14 cellular contexts compared by ENCODE assay signal in genomic region chr5:14806452-14806851, GRCh38.
DNase-seq lines count a peak whose midpoint lies in the region; ATAC-seq and TF ChIP-seq lines count a peak whose summit lies in the region.
"Had no signal": no experiment of that assay in that cellular context is flagged by ENCODE, and none has a peak within 500 bp of the region (broad histone marks: within the 10 kb centered on the region; RNA-seq: fewer than 3 reads in every experiment).

No MANE protein-coding gene starts in this region.

- ATAC-seq in SK-N-SH treated with all-trans-retinoic acid at 6 μM for 48 hours, result no peak
- no peak for ATAC-seq in omental fat pad (ENCODE audit: low FRiP score)
- no peak for ATAC-seq in GM18873 (IDR thresholded peaks at IDR 0.05; ENCODE audit: low FRiP score, unreplicated experiment)
- ATAC-seq: activated naive CD8-positive, alpha-beta T cell treated with anti-CD3 and anti-CD28 coated beads, Interleukin-2, amount 50 U/mL, for 24 hours had no signal

- no peaks in the 10 kb centered on the region for H3K36me3 ChIP-seq in SK-N-SH (replicated peaks in 1 of 2; ENCODE audit: control insufficient read depth in 1 of 2, insufficient read depth in 2 of 2, low read length in 1 of 2)

- H3K79me2 ChIP-seq in SK-N-SH (ENCODE audit: insufficient read depth), result peaks cover 15% of the 10 kb centered on the region; the same call in 1 of the 2 replicates

- POLR2A ChIA-PET in SK-N-SH (lab: Yijun Ruan, JAX), result no interaction called here

- H3K4me2 ChIP-seq in SK-N-SH, result peak overlapping the region; percentile 3; the same call in 1 of the 2 replicates

- no peak overlapping the region for H3K9ac ChIP-seq in SK-N-SH

- no peak overlapping the region for H2AFZ ChIP-seq in SK-N-SH (ENCODE audit: low read depth)

- CTCF ChIA-PET in SK-N-SH (lab: Yijun Ruan, JAX), result no interaction called here

- H3K4me1 ChIP-seq in SK-N-SH (ENCODE audit: control insufficient read depth in 1 of 2, insufficient read depth in 2 of 2, low read depth in 1 of 2, low read length in 1 of 2), result peaks cover 0 to 20% of the 10 kb centered on the region in 2 experiments; a peak in 3 of 4 replicates

- peaks cover 22% of the 10 kb centered on the region for H3F3A ChIP-seq in SK-N-SH (replicated peaks; ENCODE audit: insufficient read depth)

- DNase-seq in SK-N-SH, result no peak
- peak; percentile 45 for DNase-seq in epidermal melanocyte (ENCODE audit: insufficient read length, low spot score)
- peak; percentile 86 to 98 for DNase-seq in lung microvascular endothelial cell (ENCODE audit: low read depth in 2 of 2)
- DNase-seq in ureter (ENCODE audit: low spot score), result peak; percentile 62
- no peak for DNase-seq in omental fat pad (ENCODE audit: low spot score)
- no peak for DNase-seq in NCI-H1105 (lab: John Stamatoyannopoulos, UW)
- DNase-seq: ACHN; activated CD8-positive, alpha-beta memory T cell treated with anti-CD3 and anti-CD28 coated beads for 24 hours; activated naive CD8-positive, alpha-beta T cell treated with anti-CD3 and anti-CD28 coated beads, Interleukin-2, amount 50 U/mL, for 24 hours; KBM-7; NCI-H345; stimulated activated CD4-positive, alpha-beta T cell treated with anti-CD3 and anti-CD28 coated beads, Interleukin-2, amount 100 ng/mL, for 48 hours had no signal

- H3K4me3 ChIP-seq in SK-N-SH (ENCODE audit: low read depth in 2 of 2, low read length in 1 of 2), result no peak overlapping the region

- 92% methylated on average over 7 of the region's 7 CpGs for whole genome bisulfite sequencing in SK-N-SH (ENCODE audit: low lambda C conversion rate)

- no peak for TF ChIP-seq RAD21 in SK-N-SH (IDR thresholded peaks at IDR 0.05; ENCODE audit: low read length)

- TF ChIP-seq EP300 in SK-N-SH (IDR thresholded peaks at IDR 0.05; ENCODE audit: borderline replicate concordance in 1 of 2, low read depth in 1 of 2, low read length in 1 of 2), result no peak

- H3K27ac ChIP-seq in SK-N-SH (ENCODE audit: low read depth in 2 of 2, low read length in 1 of 2), result no peak overlapping the region

- H3K27me3 ChIP-seq in SK-N-SH (ENCODE audit: insufficient read depth), result no peaks in the 10 kb centered on the region

- H3K9me3 ChIP-seq in SK-N-SH, result no peaks in the 10 kb centered on the region

- no peaks in the 10 kb centered on the region for H3K9me2 ChIP-seq in SK-N-SH

- TF ChIP-seq CTCF in SK-N-SH (IDR thresholded peaks at IDR 0.05) (no peak), omental fat pad (IDR thresholded peaks at IDR 0.05) (no peak)

- H4K20me1 ChIP-seq in SK-N-SH (ENCODE audit: insufficient read depth), result no peaks in the 10 kb centered on the region

TF ChIP-seq in SK-N-SH, 30 proteins besides CTCF, POLR2A, EP300 and RAD21:
- TF ChIP-seq FOSL2 (IDR thresholded peaks at IDR 0.05; ENCODE audit: borderline replicate concordance, low read depth) (no peak), GABPA (IDR thresholded peaks at IDR 0.05; ENCODE audit: low read depth) (no peak)
- TF ChIP-seq, protein P1, sequence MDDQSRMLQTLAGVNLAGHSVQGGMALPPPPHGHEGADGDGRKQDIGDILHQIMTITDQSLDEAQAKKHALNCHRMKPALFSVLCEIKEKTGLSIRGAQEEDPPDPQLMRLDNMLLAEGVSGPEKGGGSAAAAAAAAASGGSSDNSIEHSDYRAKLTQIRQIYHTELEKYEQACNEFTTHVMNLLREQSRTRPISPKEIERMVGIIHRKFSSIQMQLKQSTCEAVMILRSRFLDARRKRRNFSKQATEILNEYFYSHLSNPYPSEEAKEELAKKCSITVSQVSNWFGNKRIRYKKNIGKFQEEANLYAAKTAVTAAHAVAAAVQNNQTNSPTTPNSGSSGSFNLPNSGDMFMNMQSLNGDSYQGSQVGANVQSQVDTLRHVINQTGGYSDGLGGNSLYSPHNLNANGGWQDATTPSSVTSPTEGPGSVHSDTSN (IDR thresholded peaks at IDR 0.05), result no peak

TF ChIP-seq in SK-N-SH treated with all-trans-retinoic acid at 6 μM for 48 hours, 23 proteins besides CTCF, POLR2A, EP300 and RAD21:
- TF ChIP-seq TCF4 (CRISPR knock-in tag; IDR thresholded peaks at IDR 0.05; ENCODE audit: borderline replicate concordance) (no peak), ARNTL (CRISPR knock-in tag; IDR thresholded peaks at IDR 0.05; ENCODE audit: borderline replicate concordance, low read depth) (no peak), ZFP3 (CRISPR knock-in tag; IDR thresholded peaks at IDR 0.05) (no peak), ZFP30 (CRISPR knock-in tag; IDR thresholded peaks at IDR 0.05) (no peak), TSHZ2 (CRISPR knock-in tag; IDR thresholded peaks at IDR 0.05) (no peak), ZC3H10 (CRISPR knock-in tag; IDR thresholded peaks at IDR 0.05) (no peak), GLIS3 (CRISPR knock-in tag; IDR thresholded peaks at IDR 0.05) (no peak), ISL1 (CRISPR knock-in tag; IDR thresholded peaks at IDR 0.05) (no peak), CSDC2 (CRISPR knock-in tag; IDR thresholded peaks at IDR 0.05) (no peak)
TF ChIP-seq in SK-N-SH treated with all-trans-retinoic acid at 6 μM for 48 hours: peak in this region for 0.

Comparison
In these comparisons a context has a peak if more than half of its experiments do, and no peak if none do; other contexts are left out.
1. DNase-seq: peak in epidermal melanocyte (single experiment), lung microvascular endothelial cell (2 of 2) and ureter (single experiment); none in SK-N-SH (single experiment), omental fat pad (single experiment) and NCI-H1105 (single experiment).